Comparison of ENCODE assay signal across 8 cellular contexts in genomic region chr21:34835526-34835925, GRCh38.
A peak's percentile ranks its signal among the peaks of the same experiment; 100 is the strongest.
DNase-seq lines count a peak whose midpoint lies in the region; ATAC-seq, FAIRE-seq and TF ChIP-seq lines count a peak whose summit lies in the region.

No MANE protein-coding gene starts in this region.

- TF ChIP-seq CTCF in WTC11 (IDR thresholded peaks at IDR 0.05) (no peak), left lung (IDR thresholded peaks at IDR 0.05) (no peak), uterus (IDR thresholded peaks at IDR 0.05) (no peak)

- no peak overlapping the region for H3K27ac Mint-ChIP-seq in WTC11

- H3K36me3 Mint-ChIP-seq in WTC11: no peaks in the 10 kb centered on the region

- TF ChIP-seq POLR2A in uterus (IDR thresholded peaks at IDR 0.05) (no peak), GM12891 (IDR thresholded peaks at IDR 0.05; ENCODE audit: low read depth, low read length) (no peak)

- ATAC-seq in left cardiac atrium (peak; percentile 21 to 54), left ventricle myocardium superior (no peak), WTC11 (peak; percentile 47), left lung (peak; percentile 18), GM18511 (IDR thresholded peaks at IDR 0.05; ENCODE audit: unreplicated experiment) (no peak)

- H3K27me3 ChIP-seq in left lung: no peaks in the 10 kb centered on the region
- H3K27me3 ChIP-seq in uterus: no peaks in the 10 kb centered on the region

- no peak overlapping the region for H3K4me3 Mint-ChIP-seq in WTC11

- POLR2A ChIA-PET in WTC11 (lab: Charles Lee): no interaction called here

- CTCF ChIA-PET in WTC11 (lab: Charles Lee): interaction anchor here (3.2 kb wide), 1 partner anchor 90 kb away, joined by 10 read pairs; no protein-coding TSS in a partner anchor

- H3K27ac ChIP-seq in left lung (peak overlapping the region; percentile 85), uterus (peak overlapping the region in 1 of 2 donors; percentile 44)

- H3K9me3 Mint-ChIP-seq in WTC11: no peaks in the 10 kb centered on the region

- no peaks in the 10 kb centered on the region for H3K9me3 ChIP-seq in left lung
- no peaks in the 10 kb centered on the region for H3K9me3 ChIP-seq in uterus

- DNase-seq in left cardiac atrium: no peak
- DNase-seq in left ventricle myocardium superior: no peak
- no peak for DNase-seq in WTC11 (ENCODE audit: low spot score)
- no peak for DNase-seq in left lung
- peak; percentile 41 to 57 for DNase-seq in uterus
- no peak for DNase-seq in GM12891 (ENCODE audit: insufficient read length, low spot score)
- no peak for DNase-seq in ecto neural progenitor cell (ENCODE audit: low spot score)

- intact Hi-C loops in left cardiac atrium (cut with DNase I) (no loop called here), left ventricle myocardium superior (cut with micrococcal nuclease) (no loop called here), left lung (cut with DNase I) (no loop called here), uterus (cut with DNase I; ENCODE audit: low total_unique reads) (no loop called here)

- no peak for FAIRE-seq in GM12891 (lab: Jason Lieb, UNC)

- H3K4me1 Mint-ChIP-seq in WTC11: peaks cover 45% of the 10 kb centered on the region

- peaks cover 0 to 52% of the 10 kb centered on the region in 2 donors for H3K36me3 ChIP-seq in left lung
- H3K36me3 ChIP-seq in uterus: no peaks in the 10 kb centered on the region

- H3K4me3 ChIP-seq in left lung (no peak overlapping the region), uterus (no peak overlapping the region)

- peaks cover 43 to 99% of the 10 kb centered on the region in 2 donors for H3K4me1 ChIP-seq in left lung
- no peaks in the 10 kb centered on the region for H3K4me1 ChIP-seq in uterus

- no peaks in the 10 kb centered on the region; the same call in 1 of the 2 replicates for H3K27me3 Mint-ChIP-seq in WTC11 (ENCODE audit: low read depth)

TF ChIP-seq in WTC11, 78 proteins besides CTCF, POLR2A, EP300 and RAD21 (continues in another document):
- no peak for TF ChIP-seq PREB (CRISPR knock-in tag; IDR thresholded peaks at IDR 0.05; ENCODE audit: borderline replicate concordance)
- peak; percentile 76 for TF ChIP-seq GABPB1 (CRISPR knock-in tag; IDR thresholded peaks at IDR 0.05)
- no peak for TF ChIP-seq GRHL2 (CRISPR knock-in tag; IDR thresholded peaks at IDR 0.05; ENCODE audit: insufficient replicate concordance, severe bottlenecking)
- TF ChIP-seq AR (CRISPR knock-in tag; IDR thresholded peaks at IDR 0.05): no peak
- peak; percentile 16; the same call in 1 of the 2 replicates for TF ChIP-seq ZNF423 (CRISPR knock-in tag; IDR thresholded peaks at IDR 0.05)
- no peak for TF ChIP-seq ZNF263 (CRISPR knock-in tag; IDR thresholded peaks at IDR 0.05; ENCODE audit: low read depth)
- no peak for TF ChIP-seq ZNF138 (CRISPR knock-in tag; conservative IDR thresholded peaks at IDR 0.05)
- TF ChIP-seq FOXJ3 (CRISPR knock-in tag; IDR thresholded peaks at IDR 0.05; ENCODE audit: borderline replicate concordance): no peak
- no peak for TF ChIP-seq GTF2I (CRISPR knock-in tag; conservative IDR thresholded peaks at IDR 0.05)

TF ChIP-seq in GM12891, 5 proteins besides CTCF, POLR2A, EP300 and RAD21:
- TF ChIP-seq POLR2AphosphoS5 (IDR thresholded peaks at IDR 0.05; ENCODE audit: low read depth, low read length) (no peak), PAX5 (IDR thresholded peaks at IDR 0.05; ENCODE audit: insufficient read depth, low read length, severe bottlenecking) (no peak), TAF1 (IDR thresholded peaks at IDR 0.05; ENCODE audit: low read depth, low read length) (no peak), SPI1 (IDR thresholded peaks at IDR 0.05; ENCODE audit: low read depth, low read length) (no peak), POU2F2 (IDR thresholded peaks at IDR 0.05; ENCODE audit: low read depth, low read length) (no peak)
TF ChIP-seq in GM12891: peak in this region for 0.

Comparison
In these comparisons a context has a peak if more than half of its experiments do, and no peak if none do; other contexts are left out.
1. ATAC-seq: peak in left cardiac atrium (2 of 2), WTC11 (single experiment) and left lung (single experiment); none in left ventricle myocardium superior (single experiment) and GM18511 (single experiment).
2. DNase-seq: peak in uterus (2 of 2); none in left cardiac atrium (single experiment), left ventricle myocardium superior (single experiment), WTC11 (single experiment), left lung (0 of 2), GM12891 (single experiment) and ecto neural progenitor cell (single experiment).